ENCODE assay signal across 1 cellular context in the genomic region with DNA sequence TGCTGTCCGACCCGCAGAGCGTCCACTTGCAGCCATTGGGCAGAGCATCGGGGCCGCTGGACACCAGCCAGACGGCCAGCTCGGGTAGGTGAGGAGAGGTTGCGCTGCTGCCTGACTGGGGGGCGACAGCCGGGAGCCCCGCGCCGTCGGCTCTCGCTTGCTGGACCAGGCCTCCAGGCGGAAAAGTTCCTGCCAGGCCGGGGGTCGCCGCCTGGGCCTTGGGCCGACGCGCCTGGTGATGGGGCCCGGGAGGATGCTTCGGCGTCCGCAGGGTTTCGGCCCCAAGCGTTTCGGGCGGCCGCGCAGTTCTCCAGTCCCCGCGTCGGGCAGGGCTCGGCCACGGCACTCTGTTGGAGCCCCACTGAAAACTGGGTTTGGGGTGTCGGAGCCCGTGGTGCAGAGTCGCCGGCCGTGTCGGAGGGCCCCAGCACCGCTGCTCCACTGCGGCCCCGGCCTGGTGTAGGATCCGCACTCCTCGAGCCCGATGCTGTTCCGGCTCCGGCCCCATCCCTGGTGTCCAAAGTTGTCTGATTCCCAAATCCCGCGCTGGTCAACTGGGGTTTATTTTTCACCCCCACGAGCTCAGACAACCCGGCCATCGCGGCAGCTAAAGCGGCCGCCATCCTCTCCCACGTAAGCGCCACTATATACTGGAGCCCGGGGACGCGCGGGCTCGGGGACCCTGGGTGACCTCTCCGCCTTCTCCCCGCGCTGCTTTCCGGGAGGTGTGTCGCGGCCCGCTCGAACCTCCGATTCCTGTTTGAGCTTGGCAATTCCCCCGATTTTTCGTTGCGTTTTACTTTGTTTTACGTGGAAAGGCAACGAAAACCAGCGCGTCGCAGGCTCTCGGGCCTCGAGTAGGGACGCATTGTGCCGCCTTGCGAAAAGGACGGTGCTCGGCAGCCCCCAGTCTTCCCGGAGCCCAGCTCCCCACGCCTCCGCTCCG.
TF ChIP-seq lines count a peak whose summit lies in the region.

No MANE protein-coding gene starts in this region.

TF ChIP-seq in GM23338, 12 proteins besides CTCF, POLR2A, EP300 and RAD21 (continued from another document):
- TF ChIP-seq, protein P1, sequence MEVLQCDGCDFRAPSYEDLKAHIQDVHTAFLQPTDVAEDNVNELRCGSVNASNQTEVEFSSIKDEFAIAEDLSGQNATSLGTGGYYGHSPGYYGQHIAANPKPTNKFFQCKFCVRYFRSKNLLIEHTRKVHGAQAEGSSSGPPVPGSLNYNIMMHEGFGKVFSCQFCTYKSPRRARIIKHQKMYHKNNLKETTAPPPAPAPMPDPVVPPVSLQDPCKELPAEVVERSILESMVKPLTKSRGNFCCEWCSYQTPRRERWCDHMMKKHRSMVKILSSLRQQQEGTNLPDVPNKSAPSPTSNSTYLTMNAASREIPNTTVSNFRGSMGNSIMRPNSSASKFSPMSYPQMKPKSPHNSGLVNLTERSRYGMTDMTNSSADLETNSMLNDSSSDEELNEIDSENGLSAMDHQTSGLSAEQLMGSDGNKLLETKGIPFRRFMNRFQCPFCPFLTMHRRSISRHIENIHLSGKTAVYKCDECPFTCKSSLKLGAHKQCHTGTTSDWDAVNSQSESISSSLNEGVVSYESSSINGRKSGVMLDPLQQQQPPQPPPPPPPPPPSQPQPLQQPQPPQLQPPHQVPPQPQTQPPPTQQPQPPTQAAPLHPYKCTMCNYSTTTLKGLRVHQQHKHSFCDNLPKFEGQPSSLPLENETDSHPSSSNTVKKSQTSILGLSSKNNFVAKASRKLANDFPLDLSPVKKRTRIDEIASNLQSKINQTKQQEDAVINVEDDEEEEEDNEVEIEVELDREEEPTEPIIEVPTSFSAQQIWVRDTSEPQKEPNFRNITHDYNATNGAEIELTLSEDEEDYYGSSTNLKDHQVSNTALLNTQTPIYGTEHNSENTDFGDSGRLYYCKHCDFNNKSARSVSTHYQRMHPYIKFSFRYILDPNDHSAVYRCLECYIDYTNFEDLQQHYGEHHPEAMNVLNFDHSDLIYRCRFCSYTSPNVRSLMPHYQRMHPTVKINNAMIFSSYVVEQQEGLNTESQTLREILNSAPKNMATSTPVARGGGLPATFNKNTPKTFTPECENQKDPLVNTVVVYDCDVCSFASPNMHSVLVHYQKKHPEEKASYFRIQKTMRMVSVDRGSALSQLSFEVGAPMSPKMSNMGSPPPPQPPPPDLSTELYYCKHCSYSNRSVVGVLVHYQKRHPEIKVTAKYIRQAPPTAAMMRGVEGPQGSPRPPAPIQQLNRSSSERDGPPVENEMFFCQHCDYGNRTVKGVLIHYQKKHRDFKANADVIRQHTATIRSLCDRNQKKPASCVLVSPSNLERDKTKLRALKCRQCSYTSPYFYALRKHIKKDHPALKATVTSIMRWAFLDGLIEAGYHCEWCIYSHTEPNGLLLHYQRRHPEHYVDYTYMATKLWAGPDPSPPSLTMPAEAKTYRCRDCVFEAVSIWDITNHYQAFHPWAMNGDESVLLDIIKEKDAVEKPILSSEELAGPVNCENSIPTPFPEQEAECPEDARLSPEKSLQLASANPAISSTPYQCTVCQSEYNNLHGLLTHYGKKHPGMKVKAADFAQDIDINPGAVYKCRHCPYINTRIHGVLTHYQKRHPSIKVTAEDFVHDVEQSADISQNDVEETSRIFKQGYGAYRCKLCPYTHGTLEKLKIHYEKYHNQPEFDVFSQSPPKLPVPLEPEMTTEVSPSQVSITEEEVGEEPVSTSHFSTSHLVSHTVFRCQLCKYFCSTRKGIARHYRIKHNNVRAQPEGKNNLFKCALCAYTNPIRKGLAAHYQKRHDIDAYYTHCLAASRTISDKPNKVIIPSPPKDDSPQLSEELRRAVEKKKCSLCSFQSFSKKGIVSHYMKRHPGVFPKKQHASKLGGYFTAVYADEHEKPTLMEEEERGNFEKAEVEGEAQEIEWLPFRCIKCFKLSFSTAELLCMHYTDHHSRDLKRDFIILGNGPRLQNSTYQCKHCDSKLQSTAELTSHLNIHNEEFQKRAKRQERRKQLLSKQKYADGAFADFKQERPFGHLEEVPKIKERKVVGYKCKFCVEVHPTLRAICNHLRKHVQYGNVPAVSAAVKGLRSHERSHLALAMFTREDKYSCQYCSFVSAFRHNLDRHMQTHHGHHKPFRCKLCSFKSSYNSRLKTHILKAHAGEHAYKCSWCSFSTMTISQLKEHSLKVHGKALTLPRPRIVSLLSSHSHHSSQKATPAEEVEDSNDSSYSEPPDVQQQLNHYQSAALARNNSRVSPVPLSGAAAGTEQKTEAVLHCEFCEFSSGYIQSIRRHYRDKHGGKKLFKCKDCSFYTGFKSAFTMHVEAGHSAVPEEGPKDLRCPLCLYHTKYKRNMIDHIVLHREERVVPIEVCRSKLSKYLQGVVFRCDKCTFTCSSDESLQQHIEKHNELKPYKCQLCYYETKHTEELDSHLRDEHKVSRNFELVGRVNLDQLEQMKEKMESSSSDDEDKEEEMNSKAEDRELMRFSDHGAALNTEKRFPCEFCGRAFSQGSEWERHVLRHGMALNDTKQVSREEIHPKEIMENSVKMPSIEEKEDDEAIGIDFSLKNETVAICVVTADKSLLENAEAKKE (CRISPR knock-in tag; IDR thresholded peaks at IDR 0.05): no peak
- TF ChIP-seq ZNF331 (CRISPR knock-in tag; IDR thresholded peaks at IDR 0.05; ENCODE audit: low read depth): no peak
